1 cellular context compared by ENCODE assay signal in genomic region chr2:111883661-111884591, GRCh38.
TF ChIP-seq lines count a peak whose summit lies in the region.

Gene ANAPC1 (minus strand): TSS chr2:111884193. CDS start chr2:111880825, 3,368 bp downstream.

TF ChIP-seq in GM12878, 131 proteins besides CTCF, POLR2A, EP300 and RAD21 (continued from another document and continues in another):
- no peak for TF ChIP-seq CUX1 (IDR thresholded peaks at IDR 0.05; ENCODE audit: insufficient replicate concordance, low read depth, low read length)
- no peak for TF ChIP-seq NFXL1 (IDR thresholded peaks at IDR 0.05; ENCODE audit: borderline replicate concordance)
- no peak for TF ChIP-seq IRF4 (IDR thresholded peaks at IDR 0.05; ENCODE audit: low read depth, low read length)
- TF ChIP-seq RUNX3 (IDR thresholded peaks at IDR 0.05; ENCODE audit: low read length) = peak; percentile 43
- peak; percentile 92 for TF ChIP-seq TAF1 (IDR thresholded peaks at IDR 0.05; ENCODE audit: borderline replicate concordance, low read depth, low read length)
- TF ChIP-seq ZNF622 (IDR thresholded peaks at IDR 0.05) = no peak
- peak; percentile 67 for TF ChIP-seq IKZF1 (conservative IDR thresholded peaks at IDR 0.05)
- no peak for TF ChIP-seq HDAC6 (IDR thresholded peaks at IDR 0.05; ENCODE audit: unreplicated experiment)
- no peak for TF ChIP-seq FOXM1 (IDR thresholded peaks at IDR 0.05; ENCODE audit: low read depth, low read length)
- TF ChIP-seq HCFC1 (IDR thresholded peaks at IDR 0.05; ENCODE audit: low read length) = peak; percentile 53
- peak; percentile 95 for TF ChIP-seq POLR2AphosphoS5 (IDR thresholded peaks at IDR 0.05; ENCODE audit: low read length)
- TF ChIP-seq PAX8 (IDR thresholded peaks at IDR 0.05) = no peak
- no peak for TF ChIP-seq IRF5 (IDR thresholded peaks at IDR 0.05; ENCODE audit: borderline replicate concordance)
- no peak for TF ChIP-seq TCF3 (IDR thresholded peaks at IDR 0.05; ENCODE audit: borderline replicate concordance, insufficient read depth, low read depth, low read length)
- TF ChIP-seq RBBP5 (conservative IDR thresholded peaks at IDR 0.05) = no peak
- TF ChIP-seq ZBTB4 (CRISPR knock-in tag; IDR thresholded peaks at IDR 0.05) = no peak
- no peak for TF ChIP-seq SUPT20H (IDR thresholded peaks at IDR 0.05; ENCODE audit: borderline replicate concordance, control insufficient read depth, low read depth, low read length)
- TF ChIP-seq DPF2 (IDR thresholded peaks at IDR 0.05) = peak; percentile 74
- no peak for TF ChIP-seq CBX3 (IDR thresholded peaks at IDR 0.05; ENCODE audit: borderline replicate concordance, low read depth)
- TF ChIP-seq CHD2 (IDR thresholded peaks at IDR 0.05; ENCODE audit: borderline replicate concordance, low read depth, low read length) = peak; percentile 69; the same call in 1 of the 2 replicates
- no peak for TF ChIP-seq EZH2 (IDR thresholded peaks at IDR 0.05; ENCODE audit: borderline replicate concordance, control insufficient read depth, low read depth, low read length)
- TF ChIP-seq E2F4 (IDR thresholded peaks at IDR 0.05; ENCODE audit: low read depth, low read length) = peak; percentile 69
- TF ChIP-seq STAT3 (IDR thresholded peaks at IDR 0.05; ENCODE audit: low read depth, low read length) = no peak
- peak; percentile 32; the same call in 1 of the 2 replicates for TF ChIP-seq USF2 (IDR thresholded peaks at IDR 0.05; ENCODE audit: borderline replicate concordance, low read depth, low read length)
- no peak for TF ChIP-seq ZNF274 (IDR thresholded peaks at IDR 0.05; ENCODE audit: insufficient read depth, insufficient read length)
- TF ChIP-seq FOXK2 (IDR thresholded peaks at IDR 0.05) = 0 out of 2 replicates have a peak, but pooled peaks have one; percentile 16
- TF ChIP-seq MAX (IDR thresholded peaks at IDR 0.05; ENCODE audit: low read depth, low read length) = peak; percentile 86; the same call in 1 of the 2 replicates
- TF ChIP-seq ASH2L (IDR thresholded peaks at IDR 0.05; ENCODE audit: borderline replicate concordance, low read depth) = no peak
- no peak for TF ChIP-seq EED (IDR thresholded peaks at IDR 0.05; ENCODE audit: low read depth)
- TF ChIP-seq ZZZ3 (IDR thresholded peaks at IDR 0.05; ENCODE audit: control insufficient read depth, insufficient read length, low read depth) = no peak
- no peak for TF ChIP-seq SREBF1 (IDR thresholded peaks at IDR 0.05; ENCODE audit: low read length)
- TF ChIP-seq ESRRA (IDR thresholded peaks at IDR 0.05; ENCODE audit: low read length) = no peak
- TF ChIP-seq TCF7 (IDR thresholded peaks at IDR 0.05; ENCODE audit: borderline replicate concordance) = no peak
- no peak for TF ChIP-seq HDAC2 (IDR thresholded peaks at IDR 0.05)
- no peak; the same call in 1 of the 2 replicates for TF ChIP-seq GATAD2B (conservative IDR thresholded peaks at IDR 0.05; ENCODE audit: low read depth)
- TF ChIP-seq NBN (IDR thresholded peaks at IDR 0.05) = peak; percentile 77
- peak; percentile 39; the same call in 1 of the 2 replicates for TF ChIP-seq ZNF384 (IDR thresholded peaks at IDR 0.05; ENCODE audit: borderline replicate concordance, low read depth, low read length)
- TF ChIP-seq ELK1 (IDR thresholded peaks at IDR 0.05; ENCODE audit: low read depth, low read length) = no peak
- TF ChIP-seq SIX5 (IDR thresholded peaks at IDR 0.05; ENCODE audit: low read depth, low read length, severe bottlenecking) = peak; percentile 14
- no peak for TF ChIP-seq BMI1 (IDR thresholded peaks at IDR 0.05; ENCODE audit: borderline replicate concordance)
- TF ChIP-seq SMAD5 (IDR thresholded peaks at IDR 0.05; ENCODE audit: low read depth) = peak; percentile 78
- no peak for TF ChIP-seq NR2C1 (IDR thresholded peaks at IDR 0.05)
- no peak for TF ChIP-seq MEF2A (IDR thresholded peaks at IDR 0.05; ENCODE audit: insufficient read depth, low read depth, low read length)
- no peak for TF ChIP-seq PRDM15 (CRISPR knock-in tag; IDR thresholded peaks at IDR 0.05)
- no peak for TF ChIP-seq TCF12 (IDR thresholded peaks at IDR 0.05; ENCODE audit: low read depth, low read length)
- TF ChIP-seq RELB (IDR thresholded peaks at IDR 0.05; ENCODE audit: low read depth) = peak; percentile 68
- no peak for TF ChIP-seq JUND (IDR thresholded peaks at IDR 0.05; ENCODE audit: low read depth, low read length)
- no peak for TF ChIP-seq RCOR1 (conservative IDR thresholded peaks at IDR 0.05; ENCODE audit: low read depth, low read length)
